Comparison of ENCODE assay signal across 8 cellular contexts in the genomic region with DNA sequence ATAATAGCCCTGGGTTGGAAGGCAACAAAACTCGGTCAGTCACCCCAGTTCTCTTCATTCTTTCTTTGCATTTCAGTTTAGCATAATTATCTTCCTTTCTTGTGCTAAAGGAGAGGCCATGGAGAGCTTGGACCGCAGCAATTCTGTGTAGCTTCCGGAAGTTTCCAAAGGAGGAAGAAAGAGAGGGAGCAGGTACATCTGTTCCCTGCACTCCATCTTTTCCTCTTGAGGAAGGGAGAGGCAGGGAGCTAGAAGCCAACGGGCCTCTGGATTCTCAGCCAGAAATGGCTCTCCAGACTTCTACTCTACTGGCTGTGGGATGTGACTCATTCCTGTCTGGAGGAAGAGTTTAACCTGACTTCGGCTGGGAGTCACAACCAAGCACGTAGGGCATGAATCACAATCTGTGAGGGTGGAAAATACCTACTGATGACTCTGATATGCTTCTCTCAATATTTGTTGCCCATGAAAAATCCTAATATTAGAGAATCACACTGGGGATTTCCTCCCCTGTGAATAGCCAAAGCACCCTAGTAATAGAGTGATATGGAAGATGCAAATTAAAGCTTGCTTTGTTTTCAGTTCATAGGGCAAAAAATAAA. TPM values are rescaled to one million over a fixed set of nuclear protein-coding genes. Genes with fewer than 3 reads are reported as not detected.
DNase-seq lines count a peak whose midpoint lies in the region; ATAC-seq, FAIRE-seq and TF ChIP-seq lines count a peak whose summit lies in the region.

No MANE protein-coding gene starts in this region.

- no peaks in the 10 kb centered on the region for H3K9me3 ChIP-seq in Panc1 (ENCODE audit: control insufficient read depth, insufficient read depth, low read depth, low read length)
- no peaks in the 10 kb centered on the region for H3K9me3 ChIP-seq in endothelial cell of umbilical vein (replicated peaks; ENCODE audit: control insufficient read depth, insufficient read depth, low read length)
- H3K9me3 ChIP-seq in aorta (ENCODE audit: control insufficient read depth, low read length), result no peaks in the 10 kb centered on the region
- H3K9me3 ChIP-seq in Karpas-422 (ENCODE audit: low read length), result no peaks in the 10 kb centered on the region

- no peak overlapping the region for H3K4me3 ChIP-seq in HFF-Myc (replicated peaks; ENCODE audit: low read depth, low read length)
- peak overlapping the region in 1 of 2 experiments; percentile 37; a peak in 2 of 4 replicates for H3K4me3 ChIP-seq in Panc1 (ENCODE audit: low read depth in 2 of 2, low read length in 2 of 2)
- peak overlapping the region in 1 of 3 experiments; percentile 39 for H3K4me3 ChIP-seq in endothelial cell of umbilical vein (replicated peaks in 1 of 3; ENCODE audit: insufficient read depth in 1 of 3, low read depth in 1 of 3, low read length in 3 of 3)
- H3K4me3 ChIP-seq in aorta (ENCODE audit: low read length in 2 of 2), result no peak overlapping the region
- H3K4me3 ChIP-seq in Karpas-422 (ENCODE audit: low read length), result no peak overlapping the region

- peaks cover 17% of the 10 kb centered on the region for H3K9me3 Mint-ChIP-seq in nephron progenitor cell

- H3K27ac Mint-ChIP-seq in nephron progenitor cell, result peak overlapping the region; percentile 59

- H3K27ac ChIP-seq in Panc1 (ENCODE audit: low read length) (peak overlapping the region; percentile 99), endothelial cell of umbilical vein (ENCODE audit: insufficient read depth, low read depth, low read length) (peak overlapping the region; percentile 100), aorta (ENCODE audit: low read depth in 1 of 2, low read length in 2 of 2) (peak overlapping the region; percentile 90 to 97), Karpas-422 (ENCODE audit: low read length) (no peak overlapping the region)

- peaks cover 35% of the 10 kb centered on the region for H3K36me3 Mint-ChIP-seq in nephron progenitor cell (ENCODE audit: low read depth)

- no peaks in the 10 kb centered on the region for H3K9me1 ChIP-seq in endothelial cell of umbilical vein (replicated peaks; ENCODE audit: control insufficient read depth, extremely low read depth, insufficient read depth, low read length)

- intact Hi-C loops in Panc1 (cut with micrococcal nuclease; ENCODE audit: unreplicated experiment) (no loop called here), endothelial cell of umbilical vein (cut with micrococcal nuclease) (loop anchor here (2.0 kb wide), 1 partner anchor 40 kb away; no protein-coding TSS in a partner anchor), aorta (cut with DNase I) (loop anchor here in 1 of 2 donors (5.0 kb wide), 1 partner anchor 39 kb away; no protein-coding TSS in a partner anchor)

- dilution Hi-C loops in endothelial cell of umbilical vein (cut with MboI; ENCODE audit: extremely low pct_ligation_motif_present, low sequenced_read_pairs), result no loop called here

- H3K79me2 ChIP-seq in endothelial cell of umbilical vein (ENCODE audit: control insufficient read depth, insufficient read depth, low read length) (peaks cover 41% of the 10 kb centered on the region), Karpas-422 (ENCODE audit: low read length) (no peaks in the 10 kb centered on the region)

- H3K36me3 ChIP-seq in Panc1 (ENCODE audit: control insufficient read depth, insufficient read depth, low read length) (no peaks in the 10 kb centered on the region), endothelial cell of umbilical vein (ENCODE audit: control insufficient read depth in 2 of 2, extremely low read depth in 1 of 2, insufficient read depth in 2 of 2, low read length in 2 of 2) (no peaks in the 10 kb centered on the region), aorta (ENCODE audit: control insufficient read depth in 1 of 2, insufficient read depth in 2 of 2, low read length in 1 of 2) (no peaks in the 10 kb centered on the region), Karpas-422 (ENCODE audit: insufficient read depth, low read length) (no peaks in the 10 kb centered on the region)

- H3K9me2 ChIP-seq in Karpas-422 (replicated peaks; ENCODE audit: insufficient read depth, low read length), result no peaks in the 10 kb centered on the region

- H4K20me1 ChIP-seq in endothelial cell of umbilical vein (replicated peaks; ENCODE audit: control insufficient read depth, extremely low read depth, insufficient read depth, low read length) (no peaks in the 10 kb centered on the region), Karpas-422 (ENCODE audit: insufficient read depth, low read depth, low read length) (no peaks in the 10 kb centered on the region)

- 13 to 21% methylated on average over 6 of the region's 6 CpGs for WGBS in aorta, 2 donors

- H3K4me2 ChIP-seq in endothelial cell of umbilical vein (ENCODE audit: insufficient read depth, low read length) (peak overlapping the region; percentile 39), Karpas-422 (ENCODE audit: low read depth, low read length, poor library complexity, severe bottlenecking) (no peak overlapping the region)

- TF ChIP-seq CTCF in HFF-Myc (IDR thresholded peaks at IDR 0.05; ENCODE audit: low read depth, low read length, missing control alignments) (no peak), Panc1 (IDR thresholded peaks at IDR 0.05) (no peak), endothelial cell of umbilical vein (IDR thresholded peaks at IDR 0.05; ENCODE audit: extremely low read depth in 1 of 2, insufficient read depth in 1 of 2, low read depth in 1 of 2, low read length in 2 of 2) (no peak), nephron progenitor cell (IDR thresholded peaks at IDR 0.05) (no peak)

- DNase-seq in ELF-1 (ENCODE audit: low read depth, low spot score) (peak; percentile 76), HFF-Myc (ENCODE audit: extremely low read depth, low read depth) (peak; percentile 89), Panc1 (ENCODE audit: low read depth, low spot score) (peak; percentile 86), endothelial cell of umbilical vein (ENCODE audit: low read depth, low spot score) (peak; percentile 97), nephron progenitor cell (no peak), aorta (peak in 1 of 2 donors; percentile 81), Karpas-422 (no peak), NCI-H2171 treated with DMSO at 0.1 percent for 48 hours (lab: John Stamatoyannopoulos, UW) (no peak)

- peak; percentile 87 for ATAC-seq in Panc1
- ATAC-seq in aorta (ENCODE audit: low FRiP score), result peak; percentile 87

- H3K4me1 ChIP-seq in Panc1 (ENCODE audit: control insufficient read depth, insufficient read depth, low read length) (peaks cover 62% of the 10 kb centered on the region), endothelial cell of umbilical vein (ENCODE audit: control insufficient read depth, extremely low read depth, insufficient read depth, low read length) (peaks cover 52% of the 10 kb centered on the region), aorta (ENCODE audit: control insufficient read depth in 1 of 2, insufficient read depth in 2 of 2, low read length in 2 of 2) (peaks cover 12% of the 10 kb centered on the region in 2 donors), Karpas-422 (ENCODE audit: low read length) (no peaks in the 10 kb centered on the region)

- H3K9ac ChIP-seq in endothelial cell of umbilical vein (replicated peaks; ENCODE audit: extremely low read depth, insufficient read depth, low read length) (peak overlapping the region; percentile 84), Karpas-422 (ENCODE audit: low read length) (no peak overlapping the region)

- peaks cover 43% of the 10 kb centered on the region for H3K4me1 Mint-ChIP-seq in nephron progenitor cell

- no peaks in the 10 kb centered on the region for H3K27me3 ChIP-seq in Panc1 (ENCODE audit: control insufficient read depth, insufficient read depth, low read length)
- no peaks in the 10 kb centered on the region for H3K27me3 ChIP-seq in endothelial cell of umbilical vein (ENCODE audit: control insufficient read depth in 2 of 2, insufficient read depth in 2 of 2, low read length in 2 of 2)
- no peaks in the 10 kb centered on the region for H3K27me3 ChIP-seq in aorta (ENCODE audit: control insufficient read depth in 1 of 2, insufficient read depth in 2 of 2, low read length in 1 of 2)
- no peaks in the 10 kb centered on the region for H3K27me3 ChIP-seq in Karpas-422 (ENCODE audit: low read length)

- no peaks in the 10 kb centered on the region for H3K27me3 Mint-ChIP-seq in nephron progenitor cell (ENCODE audit: low read depth, poor library complexity)

- H3K4me3 Mint-ChIP-seq in nephron progenitor cell, result no peak overlapping the region

- POLR2A ChIA-PET in Panc1 (lab: Charles Lee), result interaction anchor here (1.0 kb wide), 1 partner anchor 18 kb away, joined by 3 read pairs; no protein-coding TSS in a partner anchor
- POLR2A ChIA-PET in endothelial cell of umbilical vein (lab: Charles Lee), result interaction anchor here (1.0 to 1.9 kb wide), 2 partner anchors 14 to 36 kb away, joined by 4 to 5 read pairs; no protein-coding TSS in a partner anchor

- in situ Hi-C loops in Panc1 (cut with HindIII; ENCODE audit: low pct_unique_long_range_greater_than_20kb, low sequenced_read_pairs), result no loop called here

- H2AFZ ChIP-seq in endothelial cell of umbilical vein (ENCODE audit: low read depth, low read length), result no peak overlapping the region
- H2AFZ ChIP-seq in Karpas-422 (ENCODE audit: low read length), result no peak overlapping the region

- BruUV-seq in Panc1 (replicated peaks; lab: Mats Ljungman, UMichigan) (TSS peak; percentile 3), endothelial cell of umbilical vein (replicated peaks; lab: Mats Ljungman, UMichigan) (no TSS peak)

- CTCF ChIA-PET in Panc1 (lab: Charles Lee) (no interaction called here), endothelial cell of umbilical vein (lab: Charles Lee) (interaction anchor here (1.0 to 4.5 kb wide), 7 partner anchors 11 to 108 kb away, joined by 3 to 44 read pairs (median 6); a partner anchor contains a TSS)

- peak; percentile 87 for FAIRE-seq in endothelial cell of umbilical vein (lab: Jason Lieb, UNC)

- no peak for TF ChIP-seq POLR2A in endothelial cell of umbilical vein (IDR thresholded peaks at IDR 0.05; ENCODE audit: low read depth, low read length)

TF ChIP-seq in endothelial cell of umbilical vein, 7 proteins besides CTCF, POLR2A, EP300 and RAD21 (continues in another document):
- TF ChIP-seq FOS (IDR thresholded peaks at IDR 0.05; ENCODE audit: borderline replicate concordance, insufficient read depth, low read length), result peak; percentile 97

RNA-seq across cellular contexts. Expression of a gene that starts 17.0 kb away (rescaled TPM):
- total RNA-seq in Panc1 (2021; ENCODE audit: unreplicated experiment) (120 TPM), endothelial cell of umbilical vein (67.6 and 70.1 TPM in 2 replicates), aorta (100 to 1,000 TPM in 1 of 2 donors, 10 to 100 TPM in 1; 88.3 to 129 TPM)
- polyA plus RNA-seq in Panc1 (2012; ENCODE audit: insufficient read length), result 63.7 TPM
- polyA plus RNA-seq in endothelial cell of umbilical vein (18.7 and 21.3 TPM in 2 replicates), aorta (10 to 100 TPM; 16.0 to 41.0 TPM)
- polyA plus RNA-seq in endothelial cell of umbilical vein (2011; cell fraction: cytosol; rRNA removed), result 22.5 and 24.0 TPM in 2 replicates
- 27.7 and 28.1 TPM in 2 replicates for polyA plus RNA-seq in endothelial cell of umbilical vein (2011; cell fraction: nucleus; rRNA removed)
- 53.7 and 65.5 TPM in 2 replicates for polyA plus RNA-seq in endothelial cell of umbilical vein (2012)
- polyA minus RNA-seq in endothelial cell of umbilical vein, result 60.4 and 63.6 TPM in 2 replicates
- polyA minus RNA-seq in endothelial cell of umbilical vein (2011; cell fraction: cytosol; rRNA and poly(A)+ RNA removed), result 16.9 TPM
- 60.5 and 81.8 TPM in 2 replicates for polyA minus RNA-seq in endothelial cell of umbilical vein (2011; cell fraction: nucleus; rRNA and poly(A)+ RNA removed)
- total RNA-seq in Karpas-422 (2014; rRNA removed; shearing (Covaris generic); ENCODE audit: low replicate concordance), result 0.14 and 1.1 TPM in 2 replicates

Comparison
In these comparisons a context has a peak if more than half of its experiments do, and no peak if none do; other contexts are left out.
1. DNase-seq: peak in ELF-1 (single experiment), HFF-Myc (single experiment), Panc1 (single experiment) and endothelial cell of umbilical vein (single experiment); none in nephron progenitor cell (single experiment), Karpas-422 (single experiment) and NCI-H2171 treated with DMSO at 0.1 percent for 48 hours (single experiment).
2. RNA of a gene that starts 17.0 kb away (total RNA-seq): 88.3 to 129 TPM in aorta, 120 TPM in Panc1 (single experiment) and 67.6 to 70.1 TPM in endothelial cell of umbilical vein; 0.14 to 1.1 TPM in Karpas-422; every median in the first group is over 10 times any median in the second.